In the genomic region with DNA sequence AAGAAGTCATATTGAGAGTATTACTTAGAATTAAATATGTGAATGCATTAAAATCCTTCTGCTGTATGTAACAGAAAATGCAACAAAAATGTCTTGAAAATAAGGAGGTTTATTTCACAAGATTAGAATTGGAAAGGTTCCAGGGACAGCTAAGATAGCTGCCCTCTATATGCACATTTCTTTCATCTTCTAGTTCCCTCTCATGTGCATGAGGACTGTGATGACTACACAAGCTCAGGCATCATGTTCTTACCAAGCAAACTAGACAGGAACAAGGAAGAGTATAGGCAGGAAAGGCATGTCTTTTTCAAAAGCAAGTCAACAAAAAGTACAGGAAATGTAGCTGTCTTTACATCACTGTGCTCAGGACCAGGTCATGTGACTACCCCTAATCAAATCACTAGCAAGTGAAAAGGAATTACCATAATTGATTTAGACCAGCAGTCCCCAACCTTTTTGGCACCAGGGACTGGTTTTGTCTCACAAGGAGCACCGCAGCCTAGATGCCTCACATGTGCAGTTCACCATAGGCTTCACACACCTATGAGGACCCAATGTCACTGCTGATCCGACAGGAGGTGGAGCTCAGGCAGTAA, we compare ENCODE assay signal across 10 cellular contexts.
"Had no signal": no experiment of that assay in that cellular context is flagged by ENCODE, and none has a peak within 500 bp of the region (broad histone marks: within the 10 kb centered on the region; RNA-seq: fewer than 3 reads in every experiment).

No MANE protein-coding gene starts in this region.

- DNase-seq: activated naive CD8-positive, alpha-beta T cell treated with anti-CD3 and anti-CD28 coated beads for 36 hours; aorta; erythroblast; naive B cell; stimulated activated naive CD8-positive, alpha-beta T cell treated with anti-CD3 and anti-CD28 coated beads, Interleukin-15, amount 100 ng/mL, for 72 hours; upper lobe of left lung had no signal

- H3K36me3 ChIP-seq: neutrophil, upper lobe of left lung had no signal

- H3K9me3 ChIP-seq: neutrophil, upper lobe of left lung had no signal

- H3K27me3 ChIP-seq: neutrophil, upper lobe of left lung had no signal

- H3K27ac ChIP-seq: neutrophil, parathyroid adenoma, skin epidermis, upper lobe of left lung had no signal

- FAIRE-seq: islet of Langerhans had no signal

- ATAC-seq: stimulated activated naive CD8-positive, alpha-beta T cell treated with anti-CD3 and anti-CD28 coated beads, Interleukin-15, amount 100 ng/mL, for 72 hours had no signal

- H2AFZ ChIP-seq: parathyroid adenoma had no signal

- H3K4me3 ChIP-seq: skin epidermis, upper lobe of left lung had no signal

- H3K4me1 ChIP-seq: parathyroid adenoma, upper lobe of left lung had no signal

- H3K9ac ChIP-seq: parathyroid adenoma had no signal

- H3K79me2 ChIP-seq: parathyroid adenoma had no signal
